1 cellular context compared by ENCODE assay signal in the genomic region with DNA sequence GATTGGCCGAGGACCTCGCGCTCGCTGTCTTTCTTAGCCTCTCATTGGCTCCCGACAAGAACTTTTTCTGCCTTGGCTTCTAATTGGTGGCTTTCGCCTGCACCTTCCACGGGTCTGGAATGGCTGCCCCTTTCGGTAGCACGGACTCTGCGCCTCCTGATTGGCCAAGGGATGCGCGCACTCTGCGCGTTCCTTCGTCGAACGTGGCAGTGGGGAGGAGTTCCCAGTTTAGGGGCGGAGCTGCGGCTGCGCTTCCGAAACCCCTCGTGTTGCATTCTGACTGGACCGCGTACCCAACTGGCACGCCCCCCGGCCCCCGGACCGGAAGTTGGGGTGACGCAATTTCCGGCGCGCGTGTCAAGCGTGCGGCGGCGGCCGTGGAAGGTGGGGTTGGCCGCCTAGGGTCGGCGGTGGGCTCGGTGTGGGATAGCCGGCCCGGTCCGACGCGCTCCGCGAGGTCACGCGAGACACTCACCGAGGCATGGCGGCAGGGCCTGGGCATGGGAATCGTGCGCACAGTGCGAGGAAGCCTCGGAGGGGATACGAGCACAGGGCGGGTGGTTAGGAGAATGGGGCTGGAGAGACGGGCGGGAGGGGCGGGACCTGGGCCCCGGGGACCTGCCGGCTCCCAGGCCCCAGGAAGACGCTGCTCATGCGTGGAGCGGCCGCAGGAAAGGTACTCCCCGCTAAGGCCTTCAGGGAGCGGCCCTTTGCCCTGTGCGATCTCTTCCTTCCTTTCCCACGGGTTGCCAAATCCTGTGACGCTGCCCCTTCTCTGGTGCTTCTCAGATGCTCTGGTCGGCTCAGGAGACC.
TF ChIP-seq lines count a peak whose summit lies in the region.

No MANE protein-coding gene starts in this region.

TF ChIP-seq in HepG2, 621 proteins besides CTCF, POLR2A, EP300 and RAD21 (continued from another document and continues in another):
- TF ChIP-seq, protein P1, sequence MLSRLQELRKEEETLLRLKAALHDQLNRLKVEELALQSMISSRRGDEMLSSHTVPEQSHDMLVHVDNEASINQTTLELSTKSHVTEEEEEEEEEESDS (CRISPR knock-in tag; IDR thresholded peaks at IDR 0.05; ENCODE audit: borderline replicate concordance), result no peak
- no peak; the same call in 1 of the 2 replicates for TF ChIP-seq ZBTB8A (CRISPR knock-in tag; IDR thresholded peaks at IDR 0.05; ENCODE audit: borderline replicate concordance, low read depth)
- peak; percentile 98 for TF ChIP-seq MED8 (CRISPR knock-in tag; IDR thresholded peaks at IDR 0.05; ENCODE audit: insufficient replicate concordance)
- TF ChIP-seq KDM5A (IDR thresholded peaks at IDR 0.05; ENCODE audit: borderline replicate concordance, low read length), result peak; percentile 91
- peak; percentile 71 for TF ChIP-seq RBM39 (IDR thresholded peaks at IDR 0.05; ENCODE audit: low read depth, low read length, poor library complexity, severe bottlenecking)
- TF ChIP-seq ZNF674 (CRISPR knock-in tag; IDR thresholded peaks at IDR 0.05; ENCODE audit: low read depth), result no peak
- 0 out of 2 replicates have a peak, but pooled peaks have one; percentile 21 for TF ChIP-seq ZNF569 (CRISPR knock-in tag; IDR thresholded peaks at IDR 0.05; ENCODE audit: borderline replicate concordance)
- peak; percentile 94; the same call in 1 of the 2 replicates for TF ChIP-seq ATF1 (CRISPR knock-in tag; IDR thresholded peaks at IDR 0.05)
- peak; percentile 84 for TF ChIP-seq ARHGAP35 (CRISPR knock-in tag; IDR thresholded peaks at IDR 0.05; ENCODE audit: borderline replicate concordance)
- no peak for TF ChIP-seq PAWR (CRISPR knock-in tag; IDR thresholded peaks at IDR 0.05; ENCODE audit: borderline replicate concordance)
- no peak for TF ChIP-seq FLYWCH1 (CRISPR knock-in tag; IDR thresholded peaks at IDR 0.05)
- peak; percentile 68 for TF ChIP-seq MLX (CRISPR knock-in tag; IDR thresholded peaks at IDR 0.05)
- TF ChIP-seq SATB2 (CRISPR knock-in tag; IDR thresholded peaks at IDR 0.05), result 0 out of 2 replicates have a peak, but pooled peaks have one; percentile 12
- TF ChIP-seq BCLAF1 (IDR thresholded peaks at IDR 0.05), result no peak
- peak; percentile 87; the same call in 1 of the 2 replicates for TF ChIP-seq GPN1 (CRISPR knock-in tag; IDR thresholded peaks at IDR 0.05; ENCODE audit: borderline replicate concordance)
- peak; percentile 99 for TF ChIP-seq ZNF776 (CRISPR knock-in tag; IDR thresholded peaks at IDR 0.05)
- TF ChIP-seq, protein P2, sequence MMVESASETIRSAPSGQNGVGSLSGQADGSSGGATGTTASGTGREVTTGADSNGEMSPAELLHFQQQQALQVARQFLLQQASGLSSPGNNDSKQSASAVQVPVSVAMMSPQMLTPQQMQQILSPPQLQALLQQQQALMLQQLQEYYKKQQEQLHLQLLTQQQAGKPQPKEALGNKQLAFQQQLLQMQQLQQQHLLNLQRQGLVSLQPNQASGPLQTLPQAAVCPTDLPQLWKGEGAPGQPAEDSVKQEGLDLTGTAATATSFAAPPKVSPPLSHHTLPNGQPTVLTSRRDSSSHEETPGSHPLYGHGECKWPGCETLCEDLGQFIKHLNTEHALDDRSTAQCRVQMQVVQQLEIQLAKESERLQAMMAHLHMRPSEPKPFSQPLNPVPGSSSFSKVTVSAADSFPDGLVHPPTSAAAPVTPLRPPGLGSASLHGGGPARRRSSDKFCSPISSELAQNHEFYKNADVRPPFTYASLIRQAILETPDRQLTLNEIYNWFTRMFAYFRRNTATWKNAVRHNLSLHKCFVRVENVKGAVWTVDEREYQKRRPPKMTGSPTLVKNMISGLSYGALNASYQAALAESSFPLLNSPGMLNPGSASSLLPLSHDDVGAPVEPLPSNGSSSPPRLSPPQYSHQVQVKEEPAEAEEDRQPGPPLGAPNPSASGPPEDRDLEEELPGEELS (CRISPR knock-in tag; IDR thresholded peaks at IDR 0.05), result peak; percentile 73
- TF ChIP-seq ZNF343 (CRISPR knock-in tag; IDR thresholded peaks at IDR 0.05), result peak; percentile 38; the same call in 1 of the 2 replicates
- TF ChIP-seq, protein P3, sequence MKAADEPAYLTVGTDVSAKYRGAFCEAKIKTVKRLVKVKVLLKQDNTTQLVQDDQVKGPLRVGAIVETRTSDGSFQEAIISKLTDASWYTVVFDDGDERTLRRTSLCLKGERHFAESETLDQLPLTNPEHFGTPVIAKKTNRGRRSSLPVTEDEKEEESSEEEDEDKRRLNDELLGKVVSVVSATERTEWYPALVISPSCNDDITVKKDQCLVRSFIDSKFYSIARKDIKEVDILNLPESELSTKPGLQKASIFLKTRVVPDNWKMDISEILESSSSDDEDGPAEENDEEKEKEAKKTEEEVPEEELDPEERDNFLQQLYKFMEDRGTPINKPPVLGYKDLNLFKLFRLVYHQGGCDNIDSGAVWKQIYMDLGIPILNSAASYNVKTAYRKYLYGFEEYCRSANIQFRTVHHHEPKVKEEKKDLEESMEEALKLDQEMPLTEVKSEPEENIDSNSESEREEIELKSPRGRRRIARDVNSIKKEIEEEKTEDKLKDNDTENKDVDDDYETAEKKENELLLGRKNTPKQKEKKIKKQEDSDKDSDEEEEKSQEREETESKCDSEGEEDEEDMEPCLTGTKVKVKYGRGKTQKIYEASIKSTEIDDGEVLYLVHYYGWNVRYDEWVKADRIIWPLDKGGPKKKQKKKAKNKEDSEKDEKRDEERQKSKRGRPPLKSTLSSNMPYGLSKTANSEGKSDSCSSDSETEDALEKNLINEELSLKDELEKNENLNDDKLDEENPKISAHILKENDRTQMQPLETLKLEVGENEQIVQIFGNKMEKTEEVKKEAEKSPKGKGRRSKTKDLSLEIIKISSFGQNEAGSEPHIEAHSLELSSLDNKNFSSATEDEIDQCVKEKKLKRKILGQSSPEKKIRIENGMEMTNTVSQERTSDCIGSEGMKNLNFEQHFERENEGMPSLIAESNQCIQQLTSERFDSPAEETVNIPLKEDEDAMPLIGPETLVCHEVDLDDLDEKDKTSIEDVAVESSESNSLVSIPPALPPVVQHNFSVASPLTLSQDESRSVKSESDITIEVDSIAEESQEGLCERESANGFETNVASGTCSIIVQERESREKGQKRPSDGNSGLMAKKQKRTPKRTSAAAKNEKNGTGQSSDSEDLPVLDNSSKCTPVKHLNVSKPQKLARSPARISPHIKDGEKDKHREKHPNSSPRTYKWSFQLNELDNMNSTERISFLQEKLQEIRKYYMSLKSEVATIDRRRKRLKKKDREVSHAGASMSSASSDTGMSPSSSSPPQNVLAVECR (CRISPR knock-in tag; IDR thresholded peaks at IDR 0.05; ENCODE audit: borderline replicate concordance), result peak; percentile 89
- TF ChIP-seq ZNF567 (CRISPR knock-in tag; IDR thresholded peaks at IDR 0.05; ENCODE audit: borderline replicate concordance), result peak; percentile 92; the same call in 1 of the 2 replicates
- no peak for TF ChIP-seq LRRFIP1 (CRISPR knock-in tag; conservative IDR thresholded peaks at IDR 0.05)
- peak; percentile 73; the same call in 1 of the 2 replicates for TF ChIP-seq ZNF235 (CRISPR knock-in tag; IDR thresholded peaks at IDR 0.05; ENCODE audit: borderline replicate concordance)
- TF ChIP-seq PRDM10 (CRISPR knock-in tag; IDR thresholded peaks at IDR 0.05; ENCODE audit: low read depth), result peak; percentile 53; the same call in 1 of the 2 replicates
- no peak; the same call in 1 of the 2 replicates for TF ChIP-seq ZNF83 (CRISPR knock-in tag; IDR thresholded peaks at IDR 0.05; ENCODE audit: borderline replicate concordance)
- TF ChIP-seq DMAP1 (CRISPR knock-in tag; IDR thresholded peaks at IDR 0.05), result peak; percentile 98
- TF ChIP-seq PRPF4 (IDR thresholded peaks at IDR 0.05; ENCODE audit: low read depth, low read length, poor library complexity, severe bottlenecking), result no peak
- peak; percentile 67 for TF ChIP-seq GATAD2A (CRISPR knock-in tag; IDR thresholded peaks at IDR 0.05)
- TF ChIP-seq MIXL1 (CRISPR knock-in tag; IDR thresholded peaks at IDR 0.05), result peak; percentile 61; the same call in 1 of the 2 replicates
- TF ChIP-seq ZNF780A (CRISPR knock-in tag; IDR thresholded peaks at IDR 0.05), result no peak
- no peak for TF ChIP-seq ZNF30 (CRISPR knock-in tag; IDR thresholded peaks at IDR 0.05)
- TF ChIP-seq THYN1 (CRISPR knock-in tag; IDR thresholded peaks at IDR 0.05; ENCODE audit: borderline replicate concordance, low read depth), result no peak
- peak; percentile 90 for TF ChIP-seq ZFY (CRISPR knock-in tag; IDR thresholded peaks at IDR 0.05)
- TF ChIP-seq MAF1 (CRISPR knock-in tag; IDR thresholded peaks at IDR 0.05; ENCODE audit: borderline replicate concordance), result peak; percentile 86; the same call in 1 of the 2 replicates
- TF ChIP-seq ZNF570 (CRISPR knock-in tag; IDR thresholded peaks at IDR 0.05; ENCODE audit: borderline replicate concordance), result no peak
- no peak for TF ChIP-seq GTF3A (CRISPR knock-in tag; conservative IDR thresholded peaks at IDR 0.05)
- TF ChIP-seq, protein P4, sequence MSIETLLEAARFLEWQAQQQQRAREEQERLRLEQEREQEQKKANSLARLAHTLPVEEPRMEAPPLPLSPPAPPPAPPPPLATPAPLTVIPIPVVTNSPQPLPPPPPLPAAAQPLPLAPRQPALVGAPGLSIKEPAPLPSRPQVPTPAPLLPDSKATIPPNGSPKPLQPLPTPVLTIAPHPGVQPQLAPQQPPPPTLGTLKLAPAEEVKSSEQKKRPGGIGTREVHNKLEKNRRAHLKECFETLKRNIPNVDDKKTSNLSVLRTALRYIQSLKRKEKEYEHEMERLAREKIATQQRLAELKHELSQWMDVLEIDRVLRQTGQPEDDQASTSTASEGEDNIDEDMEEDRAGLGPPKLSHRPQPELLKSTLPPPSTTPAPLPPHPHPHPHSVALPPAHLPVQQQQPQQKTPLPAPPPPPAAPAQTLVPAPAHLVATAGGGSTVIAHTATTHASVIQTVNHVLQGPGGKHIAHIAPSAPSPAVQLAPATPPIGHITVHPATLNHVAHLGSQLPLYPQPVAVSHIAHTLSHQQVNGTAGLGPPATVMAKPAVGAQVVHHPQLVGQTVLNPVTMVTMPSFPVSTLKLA (IDR thresholded peaks at IDR 0.05), result peak; percentile 93
